Comparison of ENCODE assay signal across 8 cellular contexts in genomic region chr22:36123673-36124630, GRCh38. TPM values are rescaled to one million over a fixed set of nuclear protein-coding genes. Genes with fewer than 3 reads are reported as not detected.
DNase-seq lines count a peak whose midpoint lies in the region; ATAC-seq and TF ChIP-seq lines count a peak whose summit lies in the region.

No MANE protein-coding gene starts in this region.

- H3K36me3 ChIP-seq in colonic mucosa (no peaks in the 10 kb centered on the region), left lung (no peaks in the 10 kb centered on the region)

- H3K4me3 ChIP-seq in colonic mucosa (peak overlapping the region; percentile 17), left lung (peak overlapping the region in 1 of 2 donors; percentile 4)

- peak overlapping the region; percentile 71 for H3K4me3 Mint-ChIP-seq in activated CD4-positive, alpha-beta T cell treated with anti-CD3 and anti-CD28 coated beads, Interleukin-2, amount 10 ng/mL, durations not matched to agents 24 days and 14 days

- H3K27ac ChIP-seq in colonic mucosa = peak overlapping the region; percentile 84
- peak overlapping the region; percentile 77 to 86 for H3K27ac ChIP-seq in left lung

- DNase-seq in A172 (ENCODE audit: low spot score) = peak; percentile 72
- DNase-seq in NCI-H526 treated with DMSO at 0.1 percent for 48 hours (lab: John Stamatoyannopoulos, UW) = peak; percentile 36
- DNase-seq in activated CD4-positive, alpha-beta T cell treated with anti-CD3 and anti-CD28 coated beads, Interleukin-2, amount 10 ng/mL, durations not matched to agents 24 days and 14 days = peak; percentile 98
- peak; percentile 95 for DNase-seq in colonic mucosa
- DNase-seq in left lung = peak; percentile 97 to 99
- DNase-seq in stimulated activated CD4-positive, alpha-beta T cell treated with anti-CD3 and anti-CD28 coated beads, Interleukin-1b, Interleukin-23, amount 100 ng/mL, for 48 hours = peak; percentile 93

- H3K4me1 ChIP-seq in colonic mucosa (no peaks in the 10 kb centered on the region), left lung (peaks cover 0 to 12% of the 10 kb centered on the region in 2 donors)

- peak overlapping the region in 1 of 2 donors; percentile 51 for H3K9ac ChIP-seq in colonic mucosa (ENCODE audit: low read depth in 2 of 2, low read length in 2 of 2)

- H3K27me3 ChIP-seq in colonic mucosa (no peaks in the 10 kb centered on the region), left lung (no peaks in the 10 kb centered on the region)

- H3K36me3 Mint-ChIP-seq in activated CD4-positive, alpha-beta T cell treated with anti-CD3 and anti-CD28 coated beads, Interleukin-2, amount 10 ng/mL, durations not matched to agents 24 days and 14 days (ENCODE audit: low read depth) = no peaks in the 10 kb centered on the region

- peaks cover 8% of the 10 kb centered on the region for H3K27me3 Mint-ChIP-seq in activated CD4-positive, alpha-beta T cell treated with anti-CD3 and anti-CD28 coated beads, Interleukin-2, amount 10 ng/mL, durations not matched to agents 24 days and 14 days

- peaks cover 8% of the 10 kb centered on the region for H3K4me1 Mint-ChIP-seq in activated CD4-positive, alpha-beta T cell treated with anti-CD3 and anti-CD28 coated beads, Interleukin-2, amount 10 ng/mL, durations not matched to agents 24 days and 14 days

- no peaks in the 10 kb centered on the region for H3K9me3 ChIP-seq in colonic mucosa
- H3K9me3 ChIP-seq in left lung = no peaks in the 10 kb centered on the region

- H3K27ac Mint-ChIP-seq in activated CD4-positive, alpha-beta T cell treated with anti-CD3 and anti-CD28 coated beads, Interleukin-2, amount 10 ng/mL, durations not matched to agents 24 days and 14 days = peak overlapping the region; percentile 82

- peak; percentile 98 for TF ChIP-seq CTCF in colonic mucosa (IDR thresholded peaks at IDR 0.05)
- TF ChIP-seq CTCF in left lung (IDR thresholded peaks at IDR 0.05) = peak; percentile 91 to 98

- intact Hi-C loops in activated CD4-positive, alpha-beta T cell treated with anti-CD3 and anti-CD28 coated beads, Interleukin-2, amount 10 ng/mL, durations not matched to agents 24 days and 14 days (cut with micrococcal nuclease) = loop anchor here (1.0 to 5.0 kb wide), 5 partner anchors 57 to 774 kb away; partner anchors contain the start of gene RBFOX2
- intact Hi-C loops in colonic mucosa (cut with DNase I) = loop anchor here (1.0 to 10.0 kb wide), 5 partner anchors 58 to 772 kb away; no protein-coding TSS in a partner anchor
- intact Hi-C loops in left lung (cut with DNase I) = loop anchor here in 1 of 2 donors (10.0 kb wide), 2 partner anchors 59 to 189 kb away; no protein-coding TSS in a partner anchor

- ATAC-seq in GM18867 (IDR thresholded peaks at IDR 0.05; ENCODE audit: unreplicated experiment) = peak; percentile 75
- peak; percentile 75 for ATAC-seq in HG03520 (IDR thresholded peaks at IDR 0.05; ENCODE audit: unreplicated experiment)
- peak; percentile 98 for ATAC-seq in left lung

- H3K9me3 Mint-ChIP-seq in activated CD4-positive, alpha-beta T cell treated with anti-CD3 and anti-CD28 coated beads, Interleukin-2, amount 10 ng/mL, durations not matched to agents 24 days and 14 days = no peaks in the 10 kb centered on the region

RNA-seq across cellular contexts. Expression of gene APOL3, which starts 36.6 kb away (rescaled TPM):
- total RNA-seq in A172 (2014; rRNA removed; shearing (Covaris generic)) = 3.1 and 3.9 TPM in 2 replicates
- 42.2 and 44.8 TPM in 2 replicates for total RNA-seq in activated CD4-positive, alpha-beta T cell treated with anti-CD3 and anti-CD28 coated beads, Interleukin-2, amount 10 ng/mL, durations not matched to agents 24 days and 14 days
- 1 to 10 TPM; 5.9 to 9.6 TPM for total RNA-seq in colonic mucosa
- 10 to 100 TPM; 27.0 to 57.9 TPM for total RNA-seq in left lung

Comparison
In these comparisons a context has a peak if more than half of its experiments do, and no peak if none do; other contexts are left out.
1. DNase-seq: peak in every context shown above with its lines; median percentile 98 in activated CD4-positive, alpha-beta T cell treated with anti-CD3 and anti-CD28 coated beads, Interleukin-2, amount 10 ng/mL, durations not matched to agents 24 days and 14 days; 98 in left lung; 95 in colonic mucosa; 93 in stimulated activated CD4-positive, alpha-beta T cell treated with anti-CD3 and anti-CD28 coated beads, Interleukin-1b, Interleukin-23, amount 100 ng/mL, for 48 hours; 72 in A172; 36 in NCI-H526 treated with DMSO at 0.1 percent for 48 hours.